Comparison of ENCODE assay signal across 22 cellular contexts in genomic region chr1:231404318-231404717, GRCh38.
"Had no signal": no experiment of that assay in that cellular context is flagged by ENCODE, and none has a peak within 500 bp of the region (broad histone marks: within the 10 kb centered on the region; RNA-seq: fewer than 3 reads in every experiment).

No MANE protein-coding gene starts in this region.

- H3K27me3 ChIP-seq: dorsolateral prefrontal cortex, esophagus muscularis mucosa, foreskin keratinocyte, heart right ventricle, left lung had no signal

- ATAC-seq: foreskin keratinocyte, heart right ventricle, left cardiac atrium, left lung, left ventricle myocardium superior, lower lobe of right lung, mucosa of descending colon had no signal

- H3K36me3 Mint-ChIP-seq: naive B cell had no signal

- H3K4me3 ChIP-seq: coronary artery, dorsolateral prefrontal cortex, esophagus muscularis mucosa, heart right ventricle, left lung, lower lobe of right lung, mucosa of descending colon had no signal

- H3K27ac ChIP-seq: coronary artery, dorsolateral prefrontal cortex, esophagus muscularis mucosa, foreskin keratinocyte, left lung, lower lobe of right lung had no signal

- H3K4me3 Mint-ChIP-seq: mesothelial cell of epicardium, naive B cell had no signal

- FAIRE-seq: colon, endothelial cell of umbilical vein, keratinocyte had no signal

- H3K27ac Mint-ChIP-seq: mesothelial cell of epicardium, naive B cell had no signal

- DNase-seq: dermis blood vessel endothelial cell; dorsolateral prefrontal cortex; effector CD4-positive, alpha-beta T cell; effector memory CD4-positive, alpha-beta T cell; foreskin keratinocyte; glutamatergic neuron; head of caudate nucleus; heart right ventricle; hippocampal formation; left cardiac atrium; left lung; left ventricle myocardium superior; lower lobe of right lung; mesenchymal stem cell; mucosa of descending colon; naive B cell had no signal

- H3K9me3 Mint-ChIP-seq: mesothelial cell of epicardium, naive B cell had no signal

- H3K27me3 Mint-ChIP-seq: naive B cell had no signal

- H3K9me3 ChIP-seq: esophagus muscularis mucosa, heart right ventricle, left lung, lower lobe of right lung, mucosa of descending colon had no signal

- H3K36me3 ChIP-seq: esophagus muscularis mucosa, left lung, lower lobe of right lung had no signal
